In genomic region chr12:89212339-89212771, GRCh38 we compare ENCODE assay signal across 16 cellular contexts.
A peak's percentile ranks its signal among the peaks of the same experiment; 100 is the strongest.
DNase-seq lines count a peak whose midpoint lies in the region; ATAC-seq and TF ChIP-seq lines count a peak whose summit lies in the region.
"Had no signal": no experiment of that assay in that cellular context is flagged by ENCODE, and none has a peak within 500 bp of the region (broad histone marks: within the 10 kb centered on the region; RNA-seq: fewer than 3 reads in every experiment).

No MANE protein-coding gene starts in this region.

- no peaks in the 10 kb centered on the region for H3K9me3 ChIP-seq in neural progenitor cell (ENCODE audit: low read depth)
- no peaks in the 10 kb centered on the region for H3K9me3 ChIP-seq in MG63

- H3K4me1 ChIP-seq in ACC112 (ENCODE audit: control insufficient read depth, insufficient read depth, low read length, unreplicated experiment): peaks cover 19% of the 10 kb centered on the region
- H3K4me1 ChIP-seq in neural progenitor cell: peaks cover 24% of the 10 kb centered on the region

- TF ChIP-seq POLR2A in NB4 (IDR thresholded peaks at IDR 0.05; ENCODE audit: extremely low read depth, insufficient read length): no peak

- no peaks in the 10 kb centered on the region for H3K9me3 Mint-ChIP-seq in neural progenitor cell
- H3K9me3 Mint-ChIP-seq: activated B cell treated with CpG ODN at 0.5 μM for 24 hours; activated T-cell treated with anti-CD3 and anti-CD28 coated beads, Interleukin-2, amount 50 U/mL, for 72 hours; central memory CD8-positive, alpha-beta T cell; type B pancreatic cell had no signal

- no peaks in the 10 kb centered on the region for H4K20me1 ChIP-seq in neural progenitor cell (ENCODE audit: low read depth)

- H3K4me2 ChIP-seq in neural progenitor cell: no peak overlapping the region

- H3K36me3 Mint-ChIP-seq in neural progenitor cell: no peaks in the 10 kb centered on the region
- H3K36me3 Mint-ChIP-seq: type B pancreatic cell had no signal

- peak overlapping the region; percentile 30 for H3K27ac Mint-ChIP-seq in neural progenitor cell
- H3K27ac Mint-ChIP-seq: activated B cell treated with CpG ODN at 0.5 μM for 24 hours; activated T-cell treated with anti-CD3 and anti-CD28 coated beads, Interleukin-2, amount 50 U/mL, for 72 hours; type B pancreatic cell had no signal

- H3K9ac ChIP-seq in neural progenitor cell: no peak overlapping the region

- ATAC-seq in esophagus mucosa (peak; percentile 50), HG03108 (IDR thresholded peaks at IDR 0.05; ENCODE audit: unreplicated experiment) (no peak), GM19035 (IDR thresholded peaks at IDR 0.05; ENCODE audit: unreplicated experiment) (no peak)
- ATAC-seq: activated T-cell treated with anti-CD3 and anti-CD28 coated beads, Interleukin-2, amount 50 U/mL, for 72 hours had no signal

- DNase-seq in NB4 (ENCODE audit: low read depth): peak; percentile 32
- DNase-seq in neural progenitor cell (ENCODE audit: low spot score): no peak
- DNase-seq in MG63: no peak
- DNase-seq in kidney tubule cell (ENCODE audit: low spot score): no peak
- DNase-seq: activated B cell treated with CpG ODN at 0.5 μM for 24 hours; activated T-cell treated with anti-CD3 and anti-CD28 coated beads, Interleukin-2, amount 50 U/mL, for 72 hours; GF-D8; NCI-H2081 treated with DMSO at 0.1 percent for 48 hours; retina; SIG-M5 had no signal

- no peak overlapping the region for H2AFZ ChIP-seq in ACC112 (ENCODE audit: low read length, unreplicated experiment)
- no peak overlapping the region for H2AFZ ChIP-seq in neural progenitor cell (replicated peaks)

- no peaks in the 10 kb centered on the region for H3K79me2 ChIP-seq in ACC112 (ENCODE audit: control insufficient read depth, insufficient read depth, low read length, unreplicated experiment)
- H3K79me2 ChIP-seq in neural progenitor cell (ENCODE audit: low read depth): no peaks in the 10 kb centered on the region

- H3F3A ChIP-seq in neural progenitor cell (ENCODE audit: low read depth): no peaks in the 10 kb centered on the region

- H3K27ac ChIP-seq in ACC112 (ENCODE audit: low read depth, low read length): peak overlapping the region; percentile 49
- no peak overlapping the region for H3K27ac ChIP-seq in neural progenitor cell

- TF ChIP-seq CTCF in NB4 (IDR thresholded peaks at IDR 0.05; ENCODE audit: low read depth, low read length) (no peak), neural progenitor cell (IDR thresholded peaks at IDR 0.05) (no peak)

- peaks cover 5% of the 10 kb centered on the region for H3K27me3 Mint-ChIP-seq in neural progenitor cell (ENCODE audit: insufficient read depth, low read depth)
- H3K27me3 Mint-ChIP-seq: type B pancreatic cell had no signal

- H3K27me3 ChIP-seq in ACC112 (ENCODE audit: insufficient read depth, low read length): no peaks in the 10 kb centered on the region
- no peaks in the 10 kb centered on the region for H3K27me3 ChIP-seq in neural progenitor cell
- no peaks in the 10 kb centered on the region for H3K27me3 ChIP-seq in MG63

- no peaks in the 10 kb centered on the region for H3K36me3 ChIP-seq in ACC112 (ENCODE audit: insufficient read depth, low read length)
- no peaks in the 10 kb centered on the region for H3K36me3 ChIP-seq in neural progenitor cell
- H3K36me3 ChIP-seq in MG63: no peaks in the 10 kb centered on the region

- no peak overlapping the region for H3K4me3 Mint-ChIP-seq in neural progenitor cell
- H3K4me3 Mint-ChIP-seq: activated B cell treated with CpG ODN at 0.5 μM for 24 hours; activated T-cell treated with anti-CD3 and anti-CD28 coated beads, Interleukin-2, amount 50 U/mL, for 72 hours; central memory CD8-positive, alpha-beta T cell; type B pancreatic cell had no signal

- peaks cover 39% of the 10 kb centered on the region for H3K4me1 Mint-ChIP-seq in neural progenitor cell

- no peak overlapping the region for H3K4me3 ChIP-seq in ACC112 (ENCODE audit: low read depth, low read length)
- H3K4me3 ChIP-seq in NB4 (ENCODE audit: low read depth, low read length): no peak overlapping the region
- H3K4me3 ChIP-seq in neural progenitor cell: no peak overlapping the region
- H3K4me3 ChIP-seq in MG63: no peak overlapping the region
